ENCODE assay signal across 16 cellular contexts in genomic region chr11:66343176-66343575, GRCh38. TPM values are rescaled to one million over a fixed set of nuclear protein-coding genes. Genes with fewer than 3 reads are reported as not detected.
DNase-seq lines count a peak whose midpoint lies in the region; ATAC-seq and TF ChIP-seq lines count a peak whose summit lies in the region.
"Had no signal": no experiment of that assay in that cellular context is flagged by ENCODE, and none has a peak within 500 bp of the region (broad histone marks: within the 10 kb centered on the region; RNA-seq: fewer than 3 reads in every experiment).

No MANE protein-coding gene starts in this region.

- CTCF ChIA-PET in AG04450 (lab: Charles Lee), result interaction anchor here (0.8 kb wide), 1 partner anchor 43 kb away, joined by 3 read pairs; no protein-coding TSS in a partner anchor

- no peak for ATAC-seq in memory B cell (ENCODE audit: low read depth)
- no peak for ATAC-seq in HG03432 (IDR thresholded peaks at IDR 0.05; ENCODE audit: unreplicated experiment)
- no peak for ATAC-seq in GM19397 (IDR thresholded peaks at IDR 0.05; ENCODE audit: unreplicated experiment)
- ATAC-seq: heart left ventricle, sciatic nerve had no signal

- H3K27me3 ChIP-seq in AG04450 (ENCODE audit: control insufficient read depth, insufficient read depth, low read length), result no peaks in the 10 kb centered on the region
- H3K27me3 ChIP-seq: heart left ventricle, uterus had no signal

- 0 out of 2 replicates have a peak overlapping the region, but pooled peaks have one; percentile 99 for H3K4me3 ChIP-seq in AG04450 (ENCODE audit: low read depth, low read length)

- no peak overlapping the region for H3K27ac Mint-ChIP-seq in activated T-helper 1 cell treated with anti-CD3 and anti-CD28 coated beads, Interleukin-12 subunit alpha, Interleukin-12 subunit beta, Interleukin-2, Interleukin-4 antibody, amounts not matched to agents 30 ng/mL and 10 ng/mL and 1 ng/mL, durations not matched to agents 14 hours and 24 hours and 36 hours
- H3K27ac Mint-ChIP-seq in memory B cell, result no peak overlapping the region

- H3K9me3 Mint-ChIP-seq in activated T-helper 1 cell treated with anti-CD3 and anti-CD28 coated beads, Interleukin-12 subunit alpha, Interleukin-12 subunit beta, Interleukin-2, Interleukin-4 antibody, amounts not matched to agents 30 ng/mL and 10 ng/mL and 1 ng/mL, durations not matched to agents 14 hours and 24 hours and 36 hours, result no peaks in the 10 kb centered on the region
- no peaks in the 10 kb centered on the region for H3K9me3 Mint-ChIP-seq in memory B cell

- peaks cover 2% of the 10 kb centered on the region for H3K27me3 Mint-ChIP-seq in activated T-helper 1 cell treated with anti-CD3 and anti-CD28 coated beads, Interleukin-12 subunit alpha, Interleukin-12 subunit beta, Interleukin-2, Interleukin-4 antibody, amounts not matched to agents 30 ng/mL and 10 ng/mL and 1 ng/mL, durations not matched to agents 14 hours and 24 hours and 36 hours (ENCODE audit: insufficient read depth)
- no peaks in the 10 kb centered on the region for H3K27me3 Mint-ChIP-seq in memory B cell

- intact Hi-C loops in activated T-helper 1 cell treated with anti-CD3 and anti-CD28 coated beads, Interleukin-12 subunit alpha, Interleukin-12 subunit beta, Interleukin-2, Interleukin-4 antibody, amounts not matched to agents 30 ng/mL and 10 ng/mL and 1 ng/mL, durations not matched to agents 14 hours and 24 hours and 36 hours (cut with micrococcal nuclease), result loop anchor here (10.0 kb wide), 2 partner anchors 288 to 488 kb away; partner anchors contain the start of genes CFL1 and SF3B2

- H3K4me1 Mint-ChIP-seq in activated T-helper 1 cell treated with anti-CD3 and anti-CD28 coated beads, Interleukin-12 subunit alpha, Interleukin-12 subunit beta, Interleukin-2, Interleukin-4 antibody, amounts not matched to agents 30 ng/mL and 10 ng/mL and 1 ng/mL, durations not matched to agents 14 hours and 24 hours and 36 hours (ENCODE audit: low read depth), result peaks cover 43% of the 10 kb centered on the region
- H3K4me1 Mint-ChIP-seq in memory B cell, result peaks cover 35% of the 10 kb centered on the region

- DNase-seq in AG04450 (ENCODE audit: low read depth, low spot score) (no peak), ELR (ENCODE audit: low read depth) (peak; percentile 42), memory B cell (ENCODE audit: low spot score in 2 of 2) (no peak), NCI-H2081 treated with DMSO at 0.1 percent for 48 hours (lab: John Stamatoyannopoulos, UW) (no peak), NCI-H1417 treated with DMSO at 0.1 percent for 48 hours (lab: John Stamatoyannopoulos, UW) (no peak)
- no peak for DNase-seq in activated T-helper 1 cell treated with anti-CD3 and anti-CD28 coated beads, Interleukin-12 subunit alpha, Interleukin-12 subunit beta, Interleukin-2, Interleukin-4 antibody, amounts not matched to agents 30 ng/mL and 10 ng/mL and 1 ng/mL, durations not matched to agents 14 hours and 24 hours and 36 hours (ENCODE audit: low spot score)
- DNase-seq: COR-L47; effector memory CD4-positive, alpha-beta T cell; MM.1S; NCI-H345; uterus had no signal

- peaks cover 19% of the 10 kb centered on the region for H3K36me3 Mint-ChIP-seq in activated T-helper 1 cell treated with anti-CD3 and anti-CD28 coated beads, Interleukin-12 subunit alpha, Interleukin-12 subunit beta, Interleukin-2, Interleukin-4 antibody, amounts not matched to agents 30 ng/mL and 10 ng/mL and 1 ng/mL, durations not matched to agents 14 hours and 24 hours and 36 hours (ENCODE audit: low read depth)
- peaks cover 26% of the 10 kb centered on the region for H3K36me3 Mint-ChIP-seq in memory B cell

- POLR2A ChIA-PET in AG04450 (lab: Yijun Ruan, JAX), result no interaction called here

- H3K9me3 ChIP-seq in AG04450 (ENCODE audit: control insufficient read depth, insufficient read depth, low read length), result peaks cover 3% of the 10 kb centered on the region; the same call in 1 of the 2 replicates
- H3K9me3 ChIP-seq: heart left ventricle, uterus had no signal

- no peak for TF ChIP-seq CTCF in AG04450 (IDR thresholded peaks at IDR 0.05; ENCODE audit: low read depth, low read length)

- H3K4me3 Mint-ChIP-seq in activated T-helper 1 cell treated with anti-CD3 and anti-CD28 coated beads, Interleukin-12 subunit alpha, Interleukin-12 subunit beta, Interleukin-2, Interleukin-4 antibody, amounts not matched to agents 30 ng/mL and 10 ng/mL and 1 ng/mL, durations not matched to agents 14 hours and 24 hours and 36 hours, result peak overlapping the region; percentile 97
- peak overlapping the region; percentile 97 for H3K4me3 Mint-ChIP-seq in memory B cell

- no peak overlapping the region for H3K27ac ChIP-seq in AG04450 (ENCODE audit: low read depth, low read length)
- H3K27ac ChIP-seq: heart left ventricle, uterus had no signal

RNA-seq across cellular contexts. Expression of gene BRMS1, which starts 1.7 kb away (rescaled TPM):
- polyA plus RNA-seq in AG04450 (2011; rRNA removed), result 35.2 and 39.3 TPM in 2 replicates
- 12.9 and 15.2 TPM in 2 replicates for polyA minus RNA-seq in AG04450 (2011; rRNA and poly(A)+ RNA removed)
- 63.1 and 67.1 TPM in 2 replicates for total RNA-seq in activated T-helper 1 cell treated with anti-CD3 and anti-CD28 coated beads, Interleukin-12 subunit alpha, Interleukin-12 subunit beta, Interleukin-2, Interleukin-4 antibody, amounts not matched to agents 30 ng/mL and 10 ng/mL and 1 ng/mL, durations not matched to agents 14 hours and 24 hours and 36 hours

RNA-seq across cellular contexts. Expression of gene B4GAT1, which starts 4.3 kb away (rescaled TPM):
- polyA plus RNA-seq in AG04450 (2011; rRNA removed), result 15.9 and 17.7 TPM in 2 replicates
- polyA minus RNA-seq in AG04450 (2011; rRNA and poly(A)+ RNA removed), result 3.0 and 4.4 TPM in 2 replicates
- 10.6 and 12.1 TPM in 2 replicates for total RNA-seq in activated T-helper 1 cell treated with anti-CD3 and anti-CD28 coated beads, Interleukin-12 subunit alpha, Interleukin-12 subunit beta, Interleukin-2, Interleukin-4 antibody, amounts not matched to agents 30 ng/mL and 10 ng/mL and 1 ng/mL, durations not matched to agents 14 hours and 24 hours and 36 hours

RNA-seq across cellular contexts. Expression of gene RIN1, which starts 6.9 kb away (rescaled TPM):
- 6.7 and 9.0 TPM in 2 replicates for polyA plus RNA-seq in AG04450 (2011; rRNA removed)
- polyA minus RNA-seq in AG04450 (2011; rRNA and poly(A)+ RNA removed), result 5.7 and 5.9 TPM in 2 replicates
- total RNA-seq in activated T-helper 1 cell treated with anti-CD3 and anti-CD28 coated beads, Interleukin-12 subunit alpha, Interleukin-12 subunit beta, Interleukin-2, Interleukin-4 antibody, amounts not matched to agents 30 ng/mL and 10 ng/mL and 1 ng/mL, durations not matched to agents 14 hours and 24 hours and 36 hours, result 0.78 and 0.86 TPM in 2 replicates

RNA-seq across cellular contexts. Expression of gene CD248, which starts 26.3 kb away (rescaled TPM):
- 105 and 128 TPM in 2 replicates for polyA plus RNA-seq in AG04450 (2011; rRNA removed)
- 55.9 and 67.4 TPM in 2 replicates for polyA minus RNA-seq in AG04450 (2011; rRNA and poly(A)+ RNA removed)
- total RNA-seq in activated T-helper 1 cell treated with anti-CD3 and anti-CD28 coated beads, Interleukin-12 subunit alpha, Interleukin-12 subunit beta, Interleukin-2, Interleukin-4 antibody, amounts not matched to agents 30 ng/mL and 10 ng/mL and 1 ng/mL, durations not matched to agents 14 hours and 24 hours and 36 hours, result 0.10 TPM in 1 of 2 replicates, not detected in the other
- total RNA-seq: RPMI7951 had no signal

RNA-seq across cellular contexts. Expression of gene SLC29A2, which starts 28.4 kb away (rescaled TPM):
- 0.16 and 0.46 TPM in 2 replicates for polyA plus RNA-seq in AG04450 (2011; rRNA removed)
- 0.14 and 0.26 TPM in 2 replicates for polyA minus RNA-seq in AG04450 (2011; rRNA and poly(A)+ RNA removed)
- 14.3 and 16.6 TPM in 2 replicates for total RNA-seq in activated T-helper 1 cell treated with anti-CD3 and anti-CD28 coated beads, Interleukin-12 subunit alpha, Interleukin-12 subunit beta, Interleukin-2, Interleukin-4 antibody, amounts not matched to agents 30 ng/mL and 10 ng/mL and 1 ng/mL, durations not matched to agents 14 hours and 24 hours and 36 hours
